Comparison of ENCODE assay signal across 1 cellular context in genomic region chr19:44848805-44849457, GRCh38.
A peak's percentile ranks its signal among the peaks of the same experiment; 100 is the strongest.
TF ChIP-seq lines count a peak whose summit lies in the region.

No MANE protein-coding gene starts in this region.

TF ChIP-seq in HEK293, 187 proteins besides CTCF, POLR2A, EP300 and RAD21 (continued from another document):
- peak; percentile 11 for TF ChIP-seq ZBTB17 (tag by site-specific recombination; IDR thresholded peaks at IDR 0.05)
- TF ChIP-seq WT1 (tag by site-specific recombination; IDR thresholded peaks at IDR 0.05): no peak
- TF ChIP-seq ZBTB20 (tag by site-specific recombination; IDR thresholded peaks at IDR 0.05): no peak
- TF ChIP-seq EGR2 (tag by site-specific recombination; IDR thresholded peaks at IDR 0.05; ENCODE audit: low read depth): 0 out of 2 replicates have a peak, but pooled peaks have one; percentile 1
